In the genomic region with DNA sequence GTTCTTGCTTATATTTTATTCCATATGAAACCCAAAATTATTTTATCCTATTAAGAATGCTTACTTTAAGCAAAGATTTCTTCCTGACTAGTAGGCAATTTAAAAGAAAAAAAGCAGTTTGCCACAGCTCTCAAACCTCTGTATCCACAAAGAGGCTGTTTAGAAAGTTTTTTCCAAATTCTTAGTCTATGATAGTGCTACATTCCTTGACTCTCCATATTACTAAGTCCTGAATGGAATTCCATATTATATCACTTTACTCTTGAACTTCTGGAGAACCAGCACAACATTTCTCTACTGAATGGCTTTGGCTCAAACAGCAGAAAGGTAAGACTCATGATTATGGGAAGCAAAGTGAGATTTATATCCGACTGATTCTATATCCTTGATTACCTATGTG, we compare ENCODE assay signal across 22 cellular contexts. TPM values are rescaled to one million over a fixed set of nuclear protein-coding genes. Genes with fewer than 3 reads are reported as not detected.
"Had no signal": no experiment of that assay in that cellular context is flagged by ENCODE, and none has a peak within 500 bp of the region (broad histone marks: within the 10 kb centered on the region; RNA-seq: fewer than 3 reads in every experiment).

No MANE protein-coding gene starts in this region.

- H3K4me3 Mint-ChIP-seq: memory B cell; mesothelial cell of epicardium; natural killer cell; neural crest cell; stimulated activated effector memory CD8-positive, alpha-beta T cell treated with anti-CD3 and anti-CD28 coated beads, Interleukin-12 subunit alpha, Interleukin-12 subunit beta, amount 100 ng/mL, for 72 hours had no signal

- H3K27ac ChIP-seq: dorsolateral prefrontal cortex, tibial artery, upper lobe of left lung, uterus had no signal

- H3K36me3 Mint-ChIP-seq: memory B cell; mesothelial cell of epicardium; natural killer cell; stimulated activated effector memory CD8-positive, alpha-beta T cell treated with anti-CD3 and anti-CD28 coated beads, Interleukin-12 subunit alpha, Interleukin-12 subunit beta, amount 100 ng/mL, for 72 hours had no signal

- DNase-seq: cortex of kidney; dorsolateral prefrontal cortex; effector CD8-positive, alpha-beta T cell; foreskin melanocyte; head of caudate nucleus; hippocampal formation; kidney glomerular epithelial cell; natural killer cell; posterior cingulate gyrus; stimulated activated CD4-positive, alpha-beta T cell treated with anti-CD3 and anti-CD28 coated beads, Interleukin-4, amount 100 ng/mL, for 1 hour; stimulated activated CD8-positive, alpha-beta memory T cell treated with anti-CD3 and anti-CD28 coated beads, Interleukin-4, amount 100 ng/mL, for 48 hours; stimulated activated naive CD8-positive, alpha-beta T cell treated with anti-CD3 and anti-CD28 coated beads, Interleukin-15, Interleukin-2, amounts not matched to agents 100 U/mL and 50 U/mL, for 24 hours; tibial artery; upper lobe of left lung; uterus had no signal

- H3K4me1 ChIP-seq: tibial artery, upper lobe of left lung, uterus had no signal

- H3K4me1 Mint-ChIP-seq: memory B cell; natural killer cell; stimulated activated effector memory CD8-positive, alpha-beta T cell treated with anti-CD3 and anti-CD28 coated beads, Interleukin-12 subunit alpha, Interleukin-12 subunit beta, amount 100 ng/mL, for 72 hours had no signal

- H3K4me3 ChIP-seq: dorsolateral prefrontal cortex, tibial artery, upper lobe of left lung, uterus had no signal

- H3K9me3 ChIP-seq: tibial artery, upper lobe of left lung, uterus had no signal

- ATAC-seq: left lobe of liver; natural killer cell; stimulated activated effector memory CD8-positive, alpha-beta T cell treated with anti-CD3 and anti-CD28 coated beads, Interleukin-12 subunit alpha, Interleukin-12 subunit beta, amount 100 ng/mL, for 72 hours; stimulated activated naive CD8-positive, alpha-beta T cell treated with anti-CD3 and anti-CD28 coated beads, Interleukin-15, Interleukin-2, amounts not matched to agents 100 U/mL and 50 U/mL, for 24 hours had no signal

- H3K27ac Mint-ChIP-seq: memory B cell; mesothelial cell of epicardium; natural killer cell; stimulated activated effector memory CD8-positive, alpha-beta T cell treated with anti-CD3 and anti-CD28 coated beads, Interleukin-12 subunit alpha, Interleukin-12 subunit beta, amount 100 ng/mL, for 72 hours had no signal

- H3K27me3 ChIP-seq: dorsolateral prefrontal cortex, tibial artery, upper lobe of left lung, uterus had no signal

- H3K9me3 Mint-ChIP-seq: memory B cell; mesothelial cell of epicardium; natural killer cell; stimulated activated effector memory CD8-positive, alpha-beta T cell treated with anti-CD3 and anti-CD28 coated beads, Interleukin-12 subunit alpha, Interleukin-12 subunit beta, amount 100 ng/mL, for 72 hours had no signal

- H3K36me3 ChIP-seq: tibial artery, upper lobe of left lung, uterus had no signal

RNA-seq across cellular contexts. Expression of a gene that starts 8.3 kb away (rescaled TPM):
- total RNA-seq: mesothelial cell of epicardium, myocyte, natural killer cell, neural crest cell, osteocyte had no signal

RNA-seq across cellular contexts. Expression of a gene that starts 51.4 kb away (rescaled TPM):
- total RNA-seq: left lobe of liver, myocyte, natural killer cell had no signal
